Comparison of ENCODE assay signal across 8 cellular contexts in genomic region chr17:81683208-81683583, GRCh38. TPM values are rescaled to one million over a fixed set of nuclear protein-coding genes. Genes with fewer than 3 reads are reported as not detected.
A peak's percentile ranks its signal among the peaks of the same experiment; 100 is the strongest.
DNase-seq lines count a peak whose midpoint lies in the region; ATAC-seq and TF ChIP-seq lines count a peak whose summit lies in the region.

No MANE protein-coding gene starts in this region.

- no peaks in the 10 kb centered on the region for H3K9me3 ChIP-seq in colonic mucosa
- no peaks in the 10 kb centered on the region for H3K9me3 ChIP-seq in mucosa of stomach (ENCODE audit: control insufficient read depth, low read length)

- H3K4me3 ChIP-seq in AG09309 (ENCODE audit: control insufficient read depth, low read depth, low read length) (peak overlapping the region; percentile 99), KMS-11 (IDR thresholded peaks at IDR 0.05; ENCODE audit: insufficient read depth, low read depth, low read length) (peak overlapping the region; percentile 3), colonic mucosa (peak overlapping the region; percentile 99), mucosa of stomach (ENCODE audit: low read length) (peak overlapping the region; percentile 87)

- DNase-seq in AG09309 (ENCODE audit: low read depth): no peak
- DNase-seq in colonic mucosa: no peak
- no peak for DNase-seq in amniotic stem cell (lab: John Stamatoyannopoulos, UW)
- DNase-seq in SW 1271 (lab: John Stamatoyannopoulos, UW): no peak

- H3K36me3 ChIP-seq in KMS-11 (ENCODE audit: insufficient read depth) (peaks cover 12% of the 10 kb centered on the region; the same call in 1 of the 2 replicates), colonic mucosa (peaks cover 12% of the 10 kb centered on the region), mucosa of stomach (ENCODE audit: control insufficient read depth, insufficient read depth, low read length) (no peaks in the 10 kb centered on the region)

- peak overlapping the region; percentile 21; the same call in 1 of the 2 replicates for H2AFZ ChIP-seq in KMS-11 (ENCODE audit: low read depth)

- H3K4me1 ChIP-seq in KMS-11 (ENCODE audit: low read depth, poor library complexity, severe bottlenecking) (peaks cover 26% of the 10 kb centered on the region), colonic mucosa (peaks cover 8% of the 10 kb centered on the region), mucosa of stomach (ENCODE audit: control insufficient read depth, insufficient read depth, low read length) (peaks cover 14% of the 10 kb centered on the region)

- intact Hi-C loops in colonic mucosa (cut with DNase I): no loop called here

- H3K9ac ChIP-seq in KMS-11 (peak overlapping the region; percentile 85; the same call in 1 of the 2 replicates), colonic mucosa (ENCODE audit: low read depth in 2 of 2, low read length in 2 of 2) (peak overlapping the region; percentile 94 to 96), mucosa of stomach (ENCODE audit: low read length) (peak overlapping the region; percentile 87)

- no peak for TF ChIP-seq CTCF in AG09309 (IDR thresholded peaks at IDR 0.05; ENCODE audit: control insufficient read depth, insufficient read depth, low read depth, low read length, missing control alignments)
- no peak for TF ChIP-seq CTCF in KMS-11 (conservative IDR thresholded peaks at IDR 0.05; ENCODE audit: low read depth, low read length)
- TF ChIP-seq CTCF in colonic mucosa (IDR thresholded peaks at IDR 0.05): no peak

- no peak overlapping the region for H3K27ac ChIP-seq in KMS-11
- peak overlapping the region; percentile 55 for H3K27ac ChIP-seq in colonic mucosa

- no peaks in the 10 kb centered on the region for H4K20me1 ChIP-seq in KMS-11 (ENCODE audit: insufficient read depth)

- H3K27me3 ChIP-seq in KMS-11 (ENCODE audit: insufficient read depth, low read depth) (no peaks in the 10 kb centered on the region), colonic mucosa (no peaks in the 10 kb centered on the region), mucosa of stomach (ENCODE audit: control insufficient read depth, insufficient read depth, low read length) (no peaks in the 10 kb centered on the region)

- ATAC-seq in GM19452 (IDR thresholded peaks at IDR 0.05; ENCODE audit: unreplicated experiment) (peak; percentile 31), GM18498 (IDR thresholded peaks at IDR 0.05; ENCODE audit: unreplicated experiment) (no peak)

- peak overlapping the region; percentile 85 for H3K4me2 ChIP-seq in KMS-11

- H3K79me2 ChIP-seq in KMS-11 (ENCODE audit: insufficient read depth, low read depth): peaks cover 55% of the 10 kb centered on the region

RNA-seq across cellular contexts. Expression of gene ARL16, which starts 0.4 kb away (rescaled TPM):
- 10 to 100 TPM; 24.6 to 25.0 TPM for total RNA-seq in colonic mucosa

RNA-seq across cellular contexts. Expression of gene HGS, which starts 0.6 kb away (rescaled TPM):
- total RNA-seq in colonic mucosa: 100 to 1,000 TPM in 1 of 2 donors, 10 to 100 TPM in 1; 75.2 to 131 TPM

RNA-seq across cellular contexts. Expression of gene CCDC137, which starts 16.7 kb away (rescaled TPM):
- total RNA-seq in colonic mucosa: 10 to 100 TPM; 13.7 to 41.1 TPM

RNA-seq across cellular contexts. Expression of gene OXLD1, which starts 16.8 kb away (rescaled TPM):
- total RNA-seq in colonic mucosa: 10 to 100 TPM; 21.7 to 42.8 TPM

RNA-seq across cellular contexts. Expression of gene MRPL12, which starts 20.0 kb away (rescaled TPM):
- total RNA-seq in colonic mucosa: 100 to 1,000 TPM; 106 to 225 TPM

Comparison
In these comparisons a context has a peak if more than half of its experiments do, and no peak if none do; other contexts are left out.
1. H3K4me3 ChIP-seq: peak in every context shown above with its lines; median percentile 99 in AG09309; 99 in colonic mucosa; 87 in mucosa of stomach; 3 in KMS-11.